ENCODE assay signal across 8 cellular contexts in the genomic region with DNA sequence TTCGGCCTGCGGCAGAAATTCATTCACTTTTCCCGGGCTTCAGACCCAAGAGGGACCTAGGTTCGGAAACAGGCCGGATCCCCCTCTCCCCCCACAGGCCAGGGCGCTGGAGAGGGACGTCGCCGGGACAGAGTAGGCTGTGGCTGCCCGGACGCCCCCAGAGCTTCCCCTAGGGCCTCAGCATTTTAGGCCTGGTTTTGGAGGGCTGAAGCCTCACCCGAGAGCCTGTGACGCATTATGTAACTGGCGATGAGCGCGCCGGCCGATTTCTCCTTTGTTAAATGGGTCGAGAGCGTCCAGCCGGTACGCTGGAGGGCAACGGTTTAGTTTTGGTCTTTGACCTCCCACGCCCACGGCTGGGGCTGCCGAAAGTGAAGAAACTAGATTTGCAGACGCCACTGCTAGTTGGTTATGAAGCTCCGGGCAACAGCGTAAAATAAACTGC. TPM values are rescaled to one million over a fixed set of nuclear protein-coding genes. Genes with fewer than 3 reads are reported as not detected.
A peak's percentile ranks its signal among the peaks of the same experiment; 100 is the strongest.
DNase-seq lines count a peak whose midpoint lies in the region; ATAC-seq and TF ChIP-seq lines count a peak whose summit lies in the region.

No MANE protein-coding gene starts in this region.

- peak overlapping the region; percentile 88 for H3K4me3 Mint-ChIP-seq in neural progenitor cell

- 1% methylated on average over 19 of the region's 29 CpGs; no CpG with 5 or more reads in 1 of the 2 donors for WGBS in transverse colon (ENCODE audit: low coverage in 1 of 2), 2 donors

- peak overlapping the region; percentile 87 for H3K4me3 ChIP-seq in fibroblast of villous mesenchyme (ENCODE audit: low read depth, low read length)
- H3K4me3 ChIP-seq in neural progenitor cell: peak overlapping the region; percentile 69
- peak overlapping the region; percentile 79 to 92 (median 86) for H3K4me3 ChIP-seq in transverse colon

- H3K36me3 Mint-ChIP-seq in neural progenitor cell: peaks cover 19% of the 10 kb centered on the region

- H4K20me1 ChIP-seq in neural progenitor cell (ENCODE audit: low read depth): peaks cover 19% of the 10 kb centered on the region

- H3K27ac ChIP-seq in neural progenitor cell: no peak overlapping the region
- peak overlapping the region; percentile 90 to 94 (median 92) for H3K27ac ChIP-seq in transverse colon

- TF ChIP-seq EP300 in transverse colon (IDR thresholded peaks at IDR 0.05; ENCODE audit: low read depth): no peak

- H3K4me1 ChIP-seq in neural progenitor cell: no peaks in the 10 kb centered on the region
- H3K4me1 ChIP-seq in transverse colon: peaks cover 6 to 42% (median 17%) of the 10 kb centered on the region in 4 donors

- ATAC-seq in HG02759 (IDR thresholded peaks at IDR 0.05; ENCODE audit: unreplicated experiment): peak; percentile 31

- H3K27ac Mint-ChIP-seq in neural progenitor cell: peak overlapping the region; percentile 86

- intact Hi-C loops in transverse colon (cut with DNase I; ENCODE audit: low total_unique reads): no loop called here

- H3K27me3 ChIP-seq in neural progenitor cell (no peaks in the 10 kb centered on the region), transverse colon (no peaks in the 10 kb centered on the region)

- H3K4me2 ChIP-seq in neural progenitor cell: peak overlapping the region; percentile 89

- in situ Hi-C loops in GM13977 (cut with MboI; ENCODE audit: low pct_unique_long_range_greater_than_20kb, low sequenced_read_pairs, unreplicated experiment): no loop called here
- in situ Hi-C loops in transverse colon (cut with MboI; ENCODE audit: low pct_ligation_motif_present in 1 of 4, low pct_unique_long_range_greater_than_20kb in 1 of 4, low sequenced_read_pairs in 3 of 4): no loop called here

- DNase-seq in GM13977 (ENCODE audit: low spot score) (peak; percentile 64), NOMO-1 treated with dmso at 0.1 percent for 144 hours (lab: John Stamatoyannopoulos, UW; ENCODE audit: unreplicated experiment) (peak; percentile 21), fibroblast of villous mesenchyme (ENCODE audit: low read depth) (peak; percentile 52), neural progenitor cell (ENCODE audit: low spot score) (peak; percentile 68), transverse colon (peak; percentile 61), cerebellar nuclear complex (lab: John Stamatoyannopoulos, UW) (no peak)
- DNase-seq in activated effector memory CD4-positive, alpha-beta T cell treated with anti-CD3 and anti-CD28 coated beads, Interleukin-2, amount 50 U/mL, for 16 hours: peak; percentile 78

- H3K9me3 ChIP-seq in neural progenitor cell (ENCODE audit: low read depth) (no peaks in the 10 kb centered on the region), transverse colon (no peaks in the 10 kb centered on the region)

- H3K36me3 ChIP-seq in neural progenitor cell (no peaks in the 10 kb centered on the region), transverse colon (peaks cover 0 to 32% (median 7%) of the 10 kb centered on the region in 4 donors)

- TF ChIP-seq POLR2A in transverse colon (IDR thresholded peaks at IDR 0.05): no peak

- H3K79me2 ChIP-seq in neural progenitor cell (ENCODE audit: low read depth): peaks cover 35% of the 10 kb centered on the region

- H3F3A ChIP-seq in neural progenitor cell (ENCODE audit: low read depth): no peaks in the 10 kb centered on the region

- no peaks in the 10 kb centered on the region for H3K9me3 Mint-ChIP-seq in neural progenitor cell

- peaks cover 6% of the 10 kb centered on the region for H3K27me3 Mint-ChIP-seq in neural progenitor cell (ENCODE audit: insufficient read depth, low read depth)

- H2AFZ ChIP-seq in neural progenitor cell (replicated peaks): peak overlapping the region; percentile 68

- TF ChIP-seq CTCF in GM13977 (IDR thresholded peaks at IDR 0.05; ENCODE audit: extremely low read depth, insufficient read depth, missing control alignments) (no peak), fibroblast of villous mesenchyme (IDR thresholded peaks at IDR 0.05; ENCODE audit: insufficient read depth, low read depth, low read length) (no peak), neural progenitor cell (IDR thresholded peaks at IDR 0.05) (no peak), transverse colon (IDR thresholded peaks at IDR 0.05) (no peak)

- H3K4me1 Mint-ChIP-seq in neural progenitor cell: peaks cover 18% of the 10 kb centered on the region

- H3K9ac ChIP-seq in neural progenitor cell: peak overlapping the region; percentile 71

RNA-seq across cellular contexts. Expression of gene PEBP1, which starts 0.7 kb away (rescaled TPM):
- 155 and 156 TPM in 2 replicates for total RNA-seq in fibroblast of villous mesenchyme
- total RNA-seq in neural progenitor cell (ENCODE audit: low replicate concordance): 266 and 406 TPM in 2 replicates
- total RNA-seq in transverse colon: 100 to 1,000 TPM; 124 to 438 (median 279) TPM

RNA-seq across cellular contexts. Expression of gene VSIG10, which starts 32.8 kb away (rescaled TPM):
- total RNA-seq in fibroblast of villous mesenchyme: 21.3 and 22.5 TPM in 2 replicates
- 22.6 and 57.9 TPM in 2 replicates for total RNA-seq in neural progenitor cell (ENCODE audit: low replicate concordance)
- total RNA-seq in transverse colon: 100 to 1,000 TPM; 122 to 207 (median 155) TPM

Comparison
In these comparisons a context has a peak if more than half of its experiments do, and no peak if none do; other contexts are left out.
1. DNase-seq: peak in GM13977 (single experiment), NOMO-1 treated with dmso at 0.1 percent for 144 hours (single experiment), activated effector memory CD4-positive, alpha-beta T cell treated with anti-CD3 and anti-CD28 coated beads, Interleukin-2, amount 50 U/mL, for 16 hours (single experiment), fibroblast of villous mesenchyme (single experiment), neural progenitor cell (single experiment) and transverse colon (single experiment); none in cerebellar nuclear complex (0 of 2).
2. Peak in every context shown above with its lines, with median percentiles within 50 percentile points of each other: H3K4me3 ChIP-seq.